ENCODE assay signal across 13 cellular contexts in the genomic region with DNA sequence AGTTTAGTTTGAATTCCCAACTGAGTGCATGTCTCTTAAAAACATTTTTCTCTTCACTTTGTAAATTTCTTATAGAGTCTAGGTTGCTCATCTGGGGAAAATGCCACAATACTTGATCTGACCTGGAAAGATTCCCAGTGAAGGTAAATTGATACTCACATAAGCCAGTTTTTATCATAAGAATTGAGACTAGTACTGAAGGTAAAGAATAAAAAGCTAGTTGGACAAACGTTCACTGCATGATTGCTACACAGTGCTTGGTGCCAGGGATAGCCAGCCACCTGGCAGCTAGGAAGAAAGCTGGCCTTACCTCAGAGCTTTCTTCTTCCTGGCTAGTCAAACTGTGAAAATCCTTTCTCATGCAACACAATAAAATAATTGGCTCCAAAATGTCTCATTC.
DNase-seq lines count a peak whose midpoint lies in the region; ATAC-seq and TF ChIP-seq lines count a peak whose summit lies in the region.
"Had no signal": no experiment of that assay in that cellular context is flagged by ENCODE, and none has a peak within 500 bp of the region (broad histone marks: within the 10 kb centered on the region; RNA-seq: fewer than 3 reads in every experiment).

No MANE protein-coding gene starts in this region.

- H3K27ac ChIP-seq in RWPE2 (ENCODE audit: poor library complexity, severe bottlenecking) (peak overlapping the region; percentile 89), esophagus muscularis mucosa (replicated peaks in 1 of 4) (peak overlapping the region; percentile 46 to 72 (median 68))
- no peak overlapping the region for H3K27ac ChIP-seq in effector memory CD4-positive, alpha-beta T cell (ENCODE audit: insufficient read depth, low read length, poor library complexity, severe bottlenecking)
- H3K27ac ChIP-seq: KMS-11 had no signal

- ATAC-seq in RWPE2 (ENCODE audit: low read depth): peak; percentile 14; the same call in 2 of the 3 replicates

- H3K4me1 ChIP-seq in RWPE2 (ENCODE audit: insufficient read depth, poor library complexity, severe bottlenecking): peaks cover 60% of the 10 kb centered on the region
- H3K4me1 ChIP-seq in esophagus muscularis mucosa: peaks cover 0 to 45% (median 39%) of the 10 kb centered on the region in 4 donors
- peaks cover 63% of the 10 kb centered on the region for H3K4me1 ChIP-seq in skeletal muscle satellite cell (ENCODE audit: control insufficient read depth, insufficient read depth, low read length)
- no peaks in the 10 kb centered on the region for H3K4me1 ChIP-seq in effector memory CD4-positive, alpha-beta T cell (ENCODE audit: control insufficient read depth, insufficient read depth, low read length, poor library complexity, severe bottlenecking)

- intact Hi-C loops in esophagus muscularis mucosa (cut with DNase I): no loop called here

- TF ChIP-seq EP300 in esophagus muscularis mucosa (IDR thresholded peaks at IDR 0.05): no peak

- H3K4me2 ChIP-seq in skeletal muscle satellite cell (ENCODE audit: low read length): peak overlapping the region; percentile 46
- H3K4me2 ChIP-seq: KMS-11 had no signal

- no peak for TF ChIP-seq POLR2A in esophagus muscularis mucosa (IDR thresholded peaks at IDR 0.05; ENCODE audit: low read depth)

- TF ChIP-seq CTCF in RWPE2 (IDR thresholded peaks at IDR 0.05; ENCODE audit: poor library complexity, severe bottlenecking) (no peak), esophagus muscularis mucosa (IDR thresholded peaks at IDR 0.05) (no peak)

- H3K27me3 ChIP-seq in RWPE2 (ENCODE audit: insufficient read depth, poor library complexity, severe bottlenecking) (no peaks in the 10 kb centered on the region), esophagus muscularis mucosa (no peaks in the 10 kb centered on the region), skeletal muscle satellite cell (ENCODE audit: control insufficient read depth, insufficient read depth, low read length) (no peaks in the 10 kb centered on the region)
- H3K27me3 ChIP-seq in effector memory CD4-positive, alpha-beta T cell (replicated peaks; ENCODE audit: control insufficient read depth, insufficient read depth, low read length, poor library complexity, severe bottlenecking): no peaks in the 10 kb centered on the region

- H3K9ac ChIP-seq in skeletal muscle satellite cell (ENCODE audit: low read depth, low read length): peak overlapping the region; percentile 66
- H3K9ac ChIP-seq: KMS-11 had no signal

- H3K36me3 ChIP-seq in RWPE2 (ENCODE audit: low read depth): no peaks in the 10 kb centered on the region
- H3K36me3 ChIP-seq in esophagus muscularis mucosa: no peaks in the 10 kb centered on the region
- H3K36me3 ChIP-seq in skeletal muscle satellite cell (ENCODE audit: insufficient read depth, low read length): no peaks in the 10 kb centered on the region
- H3K36me3 ChIP-seq in effector memory CD4-positive, alpha-beta T cell (ENCODE audit: control insufficient read depth, insufficient read depth, low read length): no peaks in the 10 kb centered on the region

- no peak overlapping the region for H3K4me3 ChIP-seq in RWPE2 (ENCODE audit: severe bottlenecking)
- no peak overlapping the region for H3K4me3 ChIP-seq in esophagus muscularis mucosa
- no peak overlapping the region for H3K4me3 ChIP-seq in skeletal muscle satellite cell (ENCODE audit: low read length)
- no peak overlapping the region for H3K4me3 ChIP-seq in effector memory CD4-positive, alpha-beta T cell (ENCODE audit: insufficient read depth, low read depth, low read length, poor library complexity, severe bottlenecking)
- H3K4me3 ChIP-seq: mucosa of descending colon had no signal

- DNase-seq in H4 (ENCODE audit: low spot score): peak; percentile 12
- no peak for DNase-seq in RWPE2 (ENCODE audit: low spot score)
- no peak for DNase-seq in esophagus muscularis mucosa (ENCODE audit: extremely low spot score)
- DNase-seq in globus pallidus (ENCODE audit: low spot score): no peak
- DNase-seq in effector memory CD4-positive, alpha-beta T cell: no peak
- DNase-seq in RKO (ENCODE audit: low spot score): no peak
- DNase-seq in NK-92 (lab: John Stamatoyannopoulos, UW; ENCODE audit: unreplicated experiment): no peak
- DNase-seq: activated CD4-positive, alpha-beta T cell treated with anti-CD3 and anti-CD28 coated beads for 48 hours; CD4-positive, CD25-positive, alpha-beta regulatory T cell; mucosa of descending colon; NCI-H2171 had no signal

- no peaks in the 10 kb centered on the region for H3K9me3 ChIP-seq in RWPE2 (ENCODE audit: severe bottlenecking)
- no peaks in the 10 kb centered on the region for H3K9me3 ChIP-seq in esophagus muscularis mucosa
- H3K9me3 ChIP-seq in skeletal muscle satellite cell (replicated peaks; ENCODE audit: low read length): no peaks in the 10 kb centered on the region
- no peaks in the 10 kb centered on the region for H3K9me3 ChIP-seq in effector memory CD4-positive, alpha-beta T cell (ENCODE audit: control insufficient read depth, low read length)
- H3K9me3 ChIP-seq: mucosa of descending colon had no signal

- 36% methylated on average over 1 of the region's 1 CpG for WGBS in esophagus muscularis mucosa
